ENCODE assay signal across 26 cellular contexts in genomic region chr7:92714767-92715166, GRCh38.
A peak's percentile ranks its signal among the peaks of the same experiment; 100 is the strongest.
DNase-seq lines count a peak whose midpoint lies in the region; ATAC-seq, FAIRE-seq and TF ChIP-seq lines count a peak whose summit lies in the region.
"Had no signal": no experiment of that assay in that cellular context is flagged by ENCODE, and none has a peak within 500 bp of the region (broad histone marks: within the 10 kb centered on the region; RNA-seq: fewer than 3 reads in every experiment).

No MANE protein-coding gene starts in this region.

- H3K9me3 Mint-ChIP-seq in activated T-cell treated with anti-CD3 and anti-CD28 coated beads, Interleukin-2, amount 50 U/mL, for 72 hours = no peaks in the 10 kb centered on the region
- H3K9me3 Mint-ChIP-seq: activated naive CD4-positive, alpha-beta T cell treated with anti-CD3 and anti-CD28 coated beads for 36 hours; activated T-cell treated with anti-CD3 and anti-CD28 coated beads, Interleukin-2, amount 50 U/mL, for 24 hours; neural crest cell had no signal

- intact Hi-C loops in heart left ventricle (cut with DNase I) (loop anchor here in 3 of 10 donors (5.0 kb wide), 2 partner anchors 68 to 118 kb away; no protein-coding TSS in a partner anchor), left cardiac atrium (cut with DNase I) (no loop called here), left lung (cut with DNase I) (no loop called here)

- peak overlapping the region in 6 of 12 donors; percentile 9 to 91 (median 67) for H3K27ac ChIP-seq in heart left ventricle
- H3K27ac ChIP-seq in left lung = no peak overlapping the region
- H3K27ac ChIP-seq in WERI-Rb-1 = no peak overlapping the region
- H3K27ac ChIP-seq: BLaER1, epithelial cell of prostate, foreskin keratinocyte, tibial nerve had no signal

- no peak for DNase-seq in heart left ventricle
- DNase-seq in left cardiac atrium = no peak
- peak; percentile 71 for DNase-seq in epithelial cell of proximal tubule (ENCODE audit: low read depth)
- DNase-seq in left lung = no peak
- DNase-seq in activated T-cell treated with anti-CD3 and anti-CD28 coated beads, Interleukin-2, amount 50 U/mL, for 72 hours = no peak
- no peak for DNase-seq in D721Med (ENCODE audit: insufficient read length, low spot score)
- no peak for DNase-seq in WERI-Rb-1
- DNase-seq: activated CD4-positive, alpha-beta T cell treated with anti-CD3 and anti-CD28 coated beads for 1 hour; activated naive CD4-positive, alpha-beta T cell treated with anti-CD3 and anti-CD28 coated beads for 36 hours; activated T-cell treated with anti-CD3 and anti-CD28 coated beads, Interleukin-2, amount 50 U/mL, for 24 hours; cerebellar nuclear complex; COR-L47; EL; foreskin keratinocyte; KG1; NCI-H187; NCI-H774; posterior cingulate gyrus; SHP77; small intestine; stimulated activated naive B cell treated with anti-CD40 and anti-IgM and Interleukin-4, amounts not matched to agents 10 μg/mL and 1 μg/mL and 100 μg/mL, for 72 hours had no signal

- H3K9me3 ChIP-seq in heart left ventricle = no peaks in the 10 kb centered on the region
- no peaks in the 10 kb centered on the region for H3K9me3 ChIP-seq in left lung
- H3K9me3 ChIP-seq in WERI-Rb-1 (ENCODE audit: severe bottlenecking) = no peaks in the 10 kb centered on the region
- H3K9me3 ChIP-seq: BLaER1, tibial nerve had no signal

- no peak for FAIRE-seq in D721Med (lab: Jason Lieb, UNC)
- FAIRE-seq: small intestine had no signal

- no peaks in the 10 kb centered on the region for H3K27me3 Mint-ChIP-seq in activated T-cell treated with anti-CD3 and anti-CD28 coated beads, Interleukin-2, amount 50 U/mL, for 72 hours (ENCODE audit: low read depth)
- H3K27me3 Mint-ChIP-seq: activated T-cell treated with anti-CD3 and anti-CD28 coated beads, Interleukin-2, amount 50 U/mL, for 24 hours; stimulated activated naive B cell treated with anti-CD40 and anti-IgM and Interleukin-4, amounts not matched to agents 10 μg/mL and 1 μg/mL and 100 μg/mL, for 72 hours had no signal

- H3K4me3 ChIP-seq in heart left ventricle = no peak overlapping the region
- H3K4me3 ChIP-seq in epithelial cell of proximal tubule (ENCODE audit: low read depth, low read length) = no peak overlapping the region
- no peak overlapping the region for H3K4me3 ChIP-seq in left lung
- H3K4me3 ChIP-seq in WERI-Rb-1 (ENCODE audit: low read depth, low read length) = no peak overlapping the region
- H3K4me3 ChIP-seq: BLaER1, tibial nerve had no signal

- no peaks in the 10 kb centered on the region for H3K27me3 ChIP-seq in heart left ventricle
- H3K27me3 ChIP-seq in left lung = no peaks in the 10 kb centered on the region
- no peaks in the 10 kb centered on the region for H3K27me3 ChIP-seq in WERI-Rb-1 (ENCODE audit: insufficient read depth, low read depth, severe bottlenecking)
- H3K27me3 ChIP-seq: BLaER1, foreskin keratinocyte, tibial nerve had no signal

- peaks cover 0 to 34% (median 8%) of the 10 kb centered on the region in 12 donors for H3K4me1 ChIP-seq in heart left ventricle
- peaks cover 0 to 14% of the 10 kb centered on the region in 2 donors for H3K4me1 ChIP-seq in left lung

- TF ChIP-seq POLR2A in heart left ventricle (IDR thresholded peaks at IDR 0.05) = no peak

- 56 to 72% (median 61%) methylated on average over 3 of the region's 3 CpGs for WGBS in heart left ventricle, 4 donors

- TF ChIP-seq CTCF in heart left ventricle (IDR thresholded peaks at IDR 0.05) (no peak), epithelial cell of proximal tubule (conservative IDR thresholded peaks at IDR 0.05; ENCODE audit: low read depth, low read length) (no peak), left lung (IDR thresholded peaks at IDR 0.05) (no peak), D721Med (IDR thresholded peaks at IDR 0.05; ENCODE audit: insufficient read depth, missing control alignments) (no peak), WERI-Rb-1 (IDR thresholded peaks at IDR 0.05; ENCODE audit: low read depth, low read length) (no peak)

- peaks cover 17 to 29% of the 10 kb centered on the region in 2 donors for H3K36me3 Mint-ChIP-seq in activated T-cell treated with anti-CD3 and anti-CD28 coated beads, Interleukin-2, amount 50 U/mL, for 72 hours (ENCODE audit: insufficient read depth in 2 of 2)

- H3K4me3 Mint-ChIP-seq in activated T-cell treated with anti-CD3 and anti-CD28 coated beads, Interleukin-2, amount 50 U/mL, for 72 hours = no peak overlapping the region
- H3K4me3 Mint-ChIP-seq: activated naive CD4-positive, alpha-beta T cell treated with anti-CD3 and anti-CD28 coated beads for 36 hours; activated T-cell treated with anti-CD3 and anti-CD28 coated beads, Interleukin-2, amount 50 U/mL, for 24 hours; neural crest cell; stimulated activated naive B cell treated with anti-CD40 and anti-IgM and Interleukin-4, amounts not matched to agents 10 μg/mL and 1 μg/mL and 100 μg/mL, for 72 hours had no signal

- H3K4me1 Mint-ChIP-seq in activated T-cell treated with anti-CD3 and anti-CD28 coated beads, Interleukin-2, amount 50 U/mL, for 72 hours (ENCODE audit: low read depth) = peaks cover 73% of the 10 kb centered on the region

- H3K27ac Mint-ChIP-seq in activated T-cell treated with anti-CD3 and anti-CD28 coated beads, Interleukin-2, amount 50 U/mL, for 72 hours = no peak overlapping the region
- H3K27ac Mint-ChIP-seq: activated naive CD4-positive, alpha-beta T cell treated with anti-CD3 and anti-CD28 coated beads for 36 hours; stimulated activated naive B cell treated with anti-CD40 and anti-IgM and Interleukin-4, amounts not matched to agents 10 μg/mL and 1 μg/mL and 100 μg/mL, for 72 hours had no signal

- H3K36me3 ChIP-seq in heart left ventricle = no peaks in the 10 kb centered on the region
- H3K36me3 ChIP-seq in left lung = no peaks in the 10 kb centered on the region
- no peaks in the 10 kb centered on the region for H3K36me3 ChIP-seq in WERI-Rb-1
- H3K36me3 ChIP-seq: tibial nerve had no signal

- ATAC-seq in heart left ventricle (peak; percentile 28 to 74 (median 60)), left cardiac atrium (no peak), left lung (peak; percentile 28), HG03159 (IDR thresholded peaks at IDR 0.05; ENCODE audit: unreplicated experiment) (no peak)
- ATAC-seq in activated T-cell treated with anti-CD3 and anti-CD28 coated beads, Interleukin-2, amount 50 U/mL, for 72 hours (replicated peaks in 1 of 2) = no peak
- ATAC-seq: foreskin keratinocyte; stimulated activated naive B cell treated with anti-CD40 and anti-IgM and Interleukin-4, amounts not matched to agents 10 μg/mL and 1 μg/mL and 100 μg/mL, for 72 hours had no signal

Comparison
In these comparisons a context has a peak if more than half of its experiments do, and no peak if none do; other contexts are left out.
1. ATAC-seq: peak in heart left ventricle (4 of 4) and left lung (single experiment); none in left cardiac atrium (0 of 2), HG03159 (single experiment) and activated T-cell treated with anti-CD3 and anti-CD28 coated beads, Interleukin-2, amount 50 U/mL, for 72 hours (0 of 2).